ENCODE assay signal across 8 cellular contexts in the genomic region with DNA sequence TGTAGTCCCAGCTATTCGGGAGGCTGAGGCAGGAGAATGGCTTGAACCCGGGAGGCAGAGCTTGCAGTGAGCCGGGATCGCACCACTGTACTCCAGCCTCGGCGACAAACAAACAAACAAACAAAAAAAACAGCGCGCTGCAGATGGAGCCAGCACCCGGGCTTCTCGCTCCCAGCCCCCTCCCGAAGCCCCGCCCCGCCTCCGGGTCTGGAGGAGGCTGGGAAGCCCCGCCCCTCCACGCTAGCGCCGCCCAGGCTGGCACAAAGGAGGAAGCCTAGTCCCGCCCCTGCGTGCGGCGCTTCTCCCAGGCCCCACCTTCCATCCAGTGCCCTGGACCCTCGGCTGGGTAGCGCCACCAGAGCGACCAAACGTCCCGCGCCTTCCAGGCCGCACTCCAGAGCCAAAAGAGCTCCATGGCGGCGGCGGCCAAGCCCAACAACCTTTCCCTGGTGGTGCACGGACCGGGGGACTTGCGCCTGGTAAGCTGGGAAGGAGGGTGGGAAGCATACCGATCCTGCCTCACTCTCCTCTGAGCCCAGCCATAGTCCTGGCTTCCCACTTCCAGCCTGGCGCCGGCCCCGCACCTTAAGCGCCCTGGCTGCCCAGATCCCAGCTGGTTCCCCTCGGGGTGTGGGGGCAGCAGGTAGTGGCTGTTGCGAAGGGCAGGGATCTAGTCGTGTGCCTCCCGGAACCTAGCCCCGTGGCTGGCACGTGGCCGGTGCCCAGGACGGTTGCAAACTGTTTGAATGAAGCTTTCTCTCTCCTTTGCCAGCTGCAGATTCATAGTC. TPM values are rescaled to one million over a fixed set of nuclear protein-coding genes. Genes with fewer than 3 reads are reported as not detected.
DNase-seq lines count a peak whose midpoint lies in the region; ATAC-seq, FAIRE-seq and TF ChIP-seq lines count a peak whose summit lies in the region.

SORD (plus strand) TSS at position 325 of the 788 bp plus-strand sequence; CDS start at position 414, 89 bp downstream.

- H3K4me1 ChIP-seq in keratinocyte (ENCODE audit: control insufficient read depth, extremely low read depth, insufficient read depth, low read length) = peaks cover 10% of the 10 kb centered on the region

- TF ChIP-seq POLR2A in GM18951 (IDR thresholded peaks at IDR 0.05; ENCODE audit: extremely low read depth, insufficient read depth, insufficient read length) = peak; percentile 72

- dilution Hi-C loops in keratinocyte (cut with MboI; ENCODE audit: extremely low pct_ligation_motif_present, low sequenced_read_pairs) = no loop called here

- H3K9me3 ChIP-seq in keratinocyte (ENCODE audit: control insufficient read depth, low read depth, low read length) = no peaks in the 10 kb centered on the region

- peak within 1 kb of the TSS; percentile 87 for H3K9ac ChIP-seq in keratinocyte (ENCODE audit: control insufficient read depth, extremely low read depth, insufficient read depth, low read length)

- DNase-seq in AG09309 (ENCODE audit: low read depth) (peak; percentile 8), NCI-H345 treated with DMSO at 0.1 percent for 48 hours (lab: John Stamatoyannopoulos, UW; ENCODE audit: unreplicated experiment) (peak; percentile 43), cerebellar cortex (ENCODE audit: low spot score) (peak; percentile 95), keratinocyte (ENCODE audit: low read depth, low spot score) (peak; percentile 17)
- peak; percentile 81 to 94 (median 90) for DNase-seq in stimulated activated CD4-positive, alpha-beta T cell treated with anti-CD3 and anti-CD28 coated beads, Interleukin-12 subunit alpha, Interleukin-12 subunit beta, amount 100 ng/mL, for 48 hours (ENCODE audit: low read depth in 2 of 3, low spot score in 1 of 3)

- H3K27ac ChIP-seq in keratinocyte (ENCODE audit: control insufficient read depth, insufficient read depth, low read length) = peak within 1 kb of the TSS; percentile 73

- H3K4me3 ChIP-seq in AG09309 (ENCODE audit: control insufficient read depth, low read depth, low read length) = peak within 1 kb of the TSS; percentile 78
- peak within 1 kb of the TSS; percentile 67 to 84 (median 82) for H3K4me3 ChIP-seq in keratinocyte (ENCODE audit: control insufficient read depth in 2 of 3, extremely low read depth in 1 of 3, insufficient read depth in 2 of 3, low read depth in 1 of 3, low read length in 3 of 3)

- in situ Hi-C loops in GM18951 (cut with MboI; ENCODE audit: low sequenced_read_pairs, unreplicated experiment) = no loop called here

- no peaks in the 10 kb centered on the region for H3K9me1 ChIP-seq in keratinocyte (ENCODE audit: control insufficient read depth, extremely low read depth, insufficient read depth, low read length)

- H3K36me3 ChIP-seq in keratinocyte (ENCODE audit: control insufficient read depth in 2 of 2, extremely low read depth in 1 of 2, insufficient read depth in 2 of 2, low read length in 2 of 2) = peaks cover 0 to 3% of the 10 kb centered on the region in 2 experiments

- ATAC-seq in HG03175 (IDR thresholded peaks at IDR 0.05; ENCODE audit: unreplicated experiment) = peak; percentile 95
- ATAC-seq in activated CD4-positive, CD25-positive, alpha-beta regulatory T cell treated with anti-CD3 and anti-CD28 coated beads, Interleukin-2, amount 50 U/mL, for 24 hours = peak; percentile 98

- H4K20me1 ChIP-seq in keratinocyte (ENCODE audit: control insufficient read depth, extremely low read depth, insufficient read depth, low read length) = no peaks in the 10 kb centered on the region

- peak within 1 kb of the TSS; percentile 87 for H3K4me2 ChIP-seq in keratinocyte (ENCODE audit: control insufficient read depth, extremely low read depth, insufficient read depth, low read depth, low read length)

- peak within 1 kb of the TSS; percentile 98 for H2AFZ ChIP-seq in keratinocyte (ENCODE audit: control insufficient read depth, low read length)

- H3K27me3 ChIP-seq in keratinocyte (ENCODE audit: control insufficient read depth, extremely low read depth, insufficient read depth, low read length) = no peaks in the 10 kb centered on the region

- TF ChIP-seq CTCF in AG09309 (IDR thresholded peaks at IDR 0.05; ENCODE audit: control insufficient read depth, insufficient read depth, low read depth, low read length, missing control alignments) = no peak
- TF ChIP-seq CTCF in keratinocyte (optimal IDR thresholded peaks at IDR 0.05 in 1 of 3, IDR thresholded peaks at IDR 0.05 in 1 of 3, conservative IDR thresholded peaks at IDR 0.05 in 1 of 3; ENCODE audit: extremely low read depth in 1 of 3, insufficient read depth in 2 of 3, low read length in 3 of 3) = no peak

- peaks cover 2% of the 10 kb centered on the region for H3K79me2 ChIP-seq in keratinocyte (ENCODE audit: control insufficient read depth, insufficient read depth, low read length)

- no peak for FAIRE-seq in keratinocyte (lab: Jason Lieb, UNC)

RNA-seq across cellular contexts. Expression of gene SORD, which starts in this region (rescaled TPM):
- polyA plus RNA-seq in keratinocyte = 43.9 to 51.3 TPM (median 46.7 TPM) in 3 replicates
- 10.8 TPM for polyA plus RNA-seq in keratinocyte (2011; ENCODE audit: low read depth)
- polyA plus RNA-seq in keratinocyte (2011; cell fraction: cytosol; rRNA removed) = 41.8 and 52.1 TPM in 2 replicates
- polyA plus RNA-seq in keratinocyte (2011; cell fraction: nucleus; rRNA removed) = 40.6 and 42.2 TPM in 2 replicates
- 22.7 and 40.3 TPM in 2 replicates for polyA plus RNA-seq in keratinocyte (2012; ENCODE audit: low replicate concordance)
- polyA minus RNA-seq in keratinocyte = 36.0 to 70.2 TPM (median 49.0 TPM) in 3 replicates
- 60.4 TPM for polyA minus RNA-seq in keratinocyte (2011; cell fraction: cytosol; rRNA and poly(A)+ RNA removed)
- 16.9 and 26.2 TPM in 2 replicates for polyA minus RNA-seq in keratinocyte (2011; cell fraction: nucleus; rRNA and poly(A)+ RNA removed)

Comparison
In these comparisons a context has a peak if more than half of its experiments do, and no peak if none do; other contexts are left out.
1. Peak in every context shown above with its lines: DNase-seq, ATAC-seq, H3K4me3 ChIP-seq and H3K27ac ChIP-seq.
2. DNase-seq: peak in every context shown above with its lines; median percentile 95 in cerebellar cortex; 90 in stimulated activated CD4-positive, alpha-beta T cell treated with anti-CD3 and anti-CD28 coated beads, Interleukin-12 subunit alpha, Interleukin-12 subunit beta, amount 100 ng/mL, for 48 hours; 43 in NCI-H345 treated with DMSO at 0.1 percent for 48 hours; 17 in keratinocyte; 8 in AG09309.